ENCODE assay signal across 8 cellular contexts in genomic region chr7:107891619-107892366, GRCh38. TPM values are rescaled to one million over a fixed set of nuclear protein-coding genes. Genes with fewer than 3 reads are reported as not detected.
A peak's percentile ranks its signal among the peaks of the same experiment; 100 is the strongest.
DNase-seq lines count a peak whose midpoint lies in the region; ATAC-seq and TF ChIP-seq lines count a peak whose summit lies in the region.

No MANE protein-coding gene starts in this region.

- POLR2A ChIA-PET in HEK293 (lab: Yijun Ruan, JAX), result interaction anchor here (0.6 kb wide), 1 partner anchor 141 kb away, joined by 3 read pairs; no protein-coding TSS in a partner anchor
- POLR2A ChIA-PET in OCI-LY7 (lab: Charles Lee), result interaction anchor here (0.6 to 3.0 kb wide), 7 partner anchors 10 to 1005 kb away, joined by 3 to 17 read pairs (median 3); no protein-coding TSS in a partner anchor

- peak overlapping the region; percentile 89 to 95 for H3K9ac ChIP-seq in colonic mucosa (ENCODE audit: low read depth in 2 of 2, low read length in 2 of 2)

- H3K79me2 ChIP-seq in OCI-LY7 (ENCODE audit: insufficient read depth, low read depth, low read length), result peaks cover 55% of the 10 kb centered on the region

- H3K36me3 ChIP-seq in HEK293 (ENCODE audit: control insufficient read depth in 2 of 2, insufficient read depth in 1 of 2, low read length in 2 of 2) (peaks cover 0 to 37% of the 10 kb centered on the region in 2 experiments), OCI-LY7 (ENCODE audit: insufficient read depth, low read length) (peaks cover 42% of the 10 kb centered on the region), colonic mucosa (no peaks in the 10 kb centered on the region)

- peak overlapping the region; percentile 93 for H2AFZ ChIP-seq in OCI-LY7 (ENCODE audit: low read length)

- peaks cover 34 to 50% (median 50%) of the 10 kb centered on the region in 3 donors for H3K4me1 Mint-ChIP-seq in naive B cell

- no peak for TF ChIP-seq CTCF in HEK293 (tag by site-specific recombination; IDR thresholded peaks at IDR 0.05)
- no peak for TF ChIP-seq CTCF in OCI-LY7 (conservative IDR thresholded peaks at IDR 0.05; ENCODE audit: low read length)
- no peak for TF ChIP-seq CTCF in colonic mucosa (IDR thresholded peaks at IDR 0.05)

- no peaks in the 10 kb centered on the region for H3K27me3 Mint-ChIP-seq in naive B cell

- CTCF ChIA-PET in HEK293 (lab: Yijun Ruan, JAX) (interaction anchor here (0.7 to 3.5 kb wide), 4 partner anchors 12 to 254 kb away, joined by 3 to 28 read pairs (median 4); no protein-coding TSS in a partner anchor), OCI-LY7 (lab: Charles Lee; ENCODE audit: unreplicated experiment) (no interaction called here)

- H3K9me3 ChIP-seq in HEK293 (ENCODE audit: control insufficient read depth, insufficient read depth, low read depth, low read length) (no peaks in the 10 kb centered on the region), OCI-LY7 (ENCODE audit: low read length) (no peaks in the 10 kb centered on the region), colonic mucosa (no peaks in the 10 kb centered on the region)

- peaks cover 0 to 15% of the 10 kb centered on the region in 2 donors for H3K36me3 Mint-ChIP-seq in naive B cell

- ATAC-seq in naive B cell (ENCODE audit: low read depth in 2 of 2) (peak; percentile 24 to 31), HG03469 (IDR thresholded peaks at IDR 0.05; ENCODE audit: unreplicated experiment) (no peak)

- no peaks in the 10 kb centered on the region for H3K9me3 Mint-ChIP-seq in naive B cell

- H3K27me3 ChIP-seq in colonic mucosa, result no peaks in the 10 kb centered on the region

- H3K4me1 ChIP-seq in HEK293 (ENCODE audit: control insufficient read depth, insufficient read depth, low read length) (peaks cover 2% of the 10 kb centered on the region; the same call in 1 of the 2 replicates), OCI-LY7 (ENCODE audit: insufficient read depth, low read length, poor library complexity, severe bottlenecking) (peaks cover 30% of the 10 kb centered on the region), colonic mucosa (peaks cover 3% of the 10 kb centered on the region)

- H3K4me3 ChIP-seq in HEK293 (ENCODE audit: low read depth, low read length) (peak overlapping the region; percentile 69), OCI-LY7 (ENCODE audit: low read depth, low read length, poor library complexity, severe bottlenecking) (peak overlapping the region; percentile 82), colonic mucosa (peak overlapping the region; percentile 59)

- H3K4me2 ChIP-seq in OCI-LY7 (ENCODE audit: low read length), result peak overlapping the region; percentile 77

- H3K9me2 ChIP-seq in OCI-LY7 (ENCODE audit: insufficient read depth, low read length), result no peaks in the 10 kb centered on the region

- H4K20me1 ChIP-seq in OCI-LY7 (ENCODE audit: insufficient read depth, low read length), result 0 out of 2 replicates have a peak, but pooled peaks cover 10% of the 10 kb centered on the region

- no TSS peak for BruUV-seq in OCI-LY7 (replicated peaks; lab: Mats Ljungman, UMichigan)

- peak; percentile 26 for DNase-seq in activated CD4-positive, alpha-beta T cell treated with anti-CD3 and anti-CD28 coated beads for 48 hours
- no peak for DNase-seq in activated CD4-positive, alpha-beta T cell treated with anti-CD3 and anti-CD28 coated beads for 4 hours
- DNase-seq in OCI-LY7 (ENCODE audit: low spot score), result peak; percentile 24
- DNase-seq in colonic mucosa, result no peak
- no peak for DNase-seq in naive B cell
- DNase-seq in posterior cingulate gyrus, result no peak

- H3K27ac Mint-ChIP-seq in naive B cell, result peak overlapping the region; percentile 98 to 100 (median 99)

- H3K27ac ChIP-seq in HEK293 (ENCODE audit: extremely low read depth, low read depth, low read length) (peak overlapping the region; percentile 77), OCI-LY7 (ENCODE audit: low read depth, low read length, poor library complexity, severe bottlenecking) (peak overlapping the region; percentile 33), colonic mucosa (peak overlapping the region; percentile 96)

- H3K4me3 Mint-ChIP-seq in naive B cell, result peak overlapping the region; percentile 93 to 100 (median 98)

- intact Hi-C loops in OCI-LY7 (cut with micrococcal nuclease; ENCODE audit: unreplicated experiment), result loop anchor here (5.0 kb wide), 1 partner anchor 149 kb away; the partner anchor contains the start of gene CBLL1
- intact Hi-C loops in colonic mucosa (cut with DNase I), result loop anchor here (10.0 kb wide), 1 partner anchor 327 kb away; the partner anchor contains the start of genes COG5 and DUS4L
- intact Hi-C loops in posterior cingulate gyrus (cut with DNase I), result no loop called here

TF ChIP-seq in HEK293, 187 proteins besides CTCF, POLR2A, EP300 and RAD21 (continues in another document):
- TF ChIP-seq ZNF792 (tag by site-specific recombination; IDR thresholded peaks at IDR 0.05) (no peak), ZNF366 (tag by site-specific recombination; conservative IDR thresholded peaks at IDR 0.05) (no peak), ZNF26 (tag by site-specific recombination; IDR thresholded peaks at IDR 0.05) (no peak), ZNF148 (tag by site-specific recombination; IDR thresholded peaks at IDR 0.05; ENCODE audit: borderline replicate concordance) (no peak), IKZF3 (tag by site-specific recombination; IDR thresholded peaks at IDR 0.05) (0 out of 2 replicates have a peak, but pooled peaks have one; percentile 13), ZNF311 (tag by site-specific recombination; IDR thresholded peaks at IDR 0.05; ENCODE audit: borderline replicate concordance) (no peak), PRDM6 (tag by site-specific recombination; IDR thresholded peaks at IDR 0.05) (peak; percentile 35; the same call in 1 of the 2 replicates), ZNF362 (tag by site-specific recombination; IDR thresholded peaks at IDR 0.05) (no peak), SP3 (tag by site-specific recombination; IDR thresholded peaks at IDR 0.05) (no peak), HOXC10 (CRISPR knock-in tag; IDR thresholded peaks at IDR 0.05) (no peak), ZNF629 (tag by site-specific recombination; IDR thresholded peaks at IDR 0.05) (peak; percentile 21; the same call in 1 of the 2 replicates), ZFP41 (tag by site-specific recombination; IDR thresholded peaks at IDR 0.05; ENCODE audit: borderline replicate concordance) (no peak), ZNF76 (tag by site-specific recombination; IDR thresholded peaks at IDR 0.05; ENCODE audit: borderline replicate concordance, low read depth) (no peak), FEZF1 (tag by site-specific recombination; IDR thresholded peaks at IDR 0.05) (0 out of 2 replicates have a peak, but pooled peaks have one; percentile 19), ZNF623 (tag by site-specific recombination; IDR thresholded peaks at IDR 0.05) (no peak)

RNA-seq across cellular contexts. Expression of gene DLD, which starts 0.8 kb away (rescaled TPM):
- 43.8 and 48.4 TPM in 2 replicates for total RNA-seq in OCI-LY7 (2014; rRNA removed; shearing (Covaris generic))
- total RNA-seq in OCI-LY7 (2022), result 79.5 and 82.3 TPM in 2 replicates
- total RNA-seq in colonic mucosa, result 100 to 1,000 TPM; 119 to 183 TPM
- polyA plus RNA-seq in naive B cell (ENCODE audit: low read depth in 6 of 6), result 10 to 100 TPM; 35.3 to 49.5 (median 42.9) TPM

Comparison
In these comparisons a context has a peak if more than half of its experiments do, and no peak if none do; other contexts are left out.
1. DNase-seq: peak in activated CD4-positive, alpha-beta T cell treated with anti-CD3 and anti-CD28 coated beads for 48 hours (single experiment) and OCI-LY7 (single experiment); none in activated CD4-positive, alpha-beta T cell treated with anti-CD3 and anti-CD28 coated beads for 4 hours (0 of 2), colonic mucosa (single experiment), naive B cell (single experiment) and posterior cingulate gyrus (0 of 10).
2. H3K27ac ChIP-seq: peak in every context shown above with its lines; median percentile 96 in colonic mucosa; 77 in HEK293; 33 in OCI-LY7.
3. Peak in every context shown above with its lines, with median percentiles within 50 percentile points of each other: H3K4me3 ChIP-seq.